In the genomic region with DNA sequence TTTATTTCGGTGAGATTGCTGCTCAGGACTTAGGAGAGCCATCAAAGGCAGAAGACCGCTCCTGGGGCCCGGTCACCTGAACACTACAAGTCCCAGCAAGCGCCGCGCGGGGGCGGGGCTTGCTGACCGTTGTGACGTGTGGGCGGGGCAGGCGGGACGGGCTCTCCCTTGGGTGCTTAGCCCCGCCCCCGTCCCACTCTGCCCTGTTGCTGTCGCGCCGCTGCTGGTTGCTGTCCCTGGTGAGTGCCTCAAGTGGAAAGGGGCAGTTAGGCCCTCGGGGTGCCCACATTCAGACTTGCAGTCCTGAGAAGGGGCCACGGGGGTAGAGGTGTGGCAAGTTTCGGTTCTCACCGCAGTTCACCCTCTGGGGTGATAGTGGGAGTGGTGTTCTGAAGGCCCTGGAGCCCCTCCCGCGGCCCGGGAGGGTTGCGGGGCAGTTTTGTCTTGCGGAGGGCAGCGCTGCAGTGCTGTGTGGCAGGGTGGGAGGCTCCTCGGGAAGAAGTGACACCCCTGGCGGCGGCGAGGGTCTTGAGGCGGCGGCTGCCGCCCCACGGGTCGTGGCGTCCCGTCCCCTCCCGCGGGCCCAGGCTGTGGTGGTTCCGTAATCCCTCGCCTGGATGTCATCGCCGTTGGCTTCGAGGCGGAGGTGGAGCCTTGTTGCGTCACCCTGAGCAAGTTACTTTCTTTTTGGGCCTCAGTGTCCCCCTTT, we compare ENCODE assay signal across 1 cellular context.
TF ChIP-seq lines count a peak whose summit lies in the region.

A gene with protein sequence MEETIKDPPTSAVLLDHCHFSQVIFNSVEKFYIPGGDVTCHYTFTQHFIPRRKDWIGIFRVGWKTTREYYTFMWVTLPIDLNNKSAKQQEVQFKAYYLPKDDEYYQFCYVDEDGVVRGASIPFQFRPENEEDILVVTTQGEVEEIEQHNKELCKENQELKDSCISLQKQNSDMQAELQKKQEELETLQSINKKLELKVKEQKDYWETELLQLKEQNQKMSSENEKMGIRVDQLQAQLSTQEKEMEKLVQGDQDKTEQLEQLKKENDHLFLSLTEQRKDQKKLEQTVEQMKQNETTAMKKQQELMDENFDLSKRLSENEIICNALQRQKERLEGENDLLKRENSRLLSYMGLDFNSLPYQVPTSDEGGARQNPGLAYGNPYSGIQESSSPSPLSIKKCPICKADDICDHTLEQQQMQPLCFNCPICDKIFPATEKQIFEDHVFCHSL (plus strand): TSS at position 196 of the 709 bp plus-strand sequence. CDS start 10,673 bp downstream, outside the sequence.

TF ChIP-seq in HepG2, 621 proteins besides CTCF, POLR2A, EP300 and RAD21 (continued from another document and continues in another):
- TF ChIP-seq, protein P1, sequence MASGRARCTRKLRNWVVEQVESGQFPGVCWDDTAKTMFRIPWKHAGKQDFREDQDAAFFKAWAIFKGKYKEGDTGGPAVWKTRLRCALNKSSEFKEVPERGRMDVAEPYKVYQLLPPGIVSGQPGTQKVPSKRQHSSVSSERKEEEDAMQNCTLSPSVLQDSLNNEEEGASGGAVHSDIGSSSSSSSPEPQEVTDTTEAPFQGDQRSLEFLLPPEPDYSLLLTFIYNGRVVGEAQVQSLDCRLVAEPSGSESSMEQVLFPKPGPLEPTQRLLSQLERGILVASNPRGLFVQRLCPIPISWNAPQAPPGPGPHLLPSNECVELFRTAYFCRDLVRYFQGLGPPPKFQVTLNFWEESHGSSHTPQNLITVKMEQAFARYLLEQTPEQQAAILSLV (CRISPR knock-in tag; IDR thresholded peaks at IDR 0.05; ENCODE audit: borderline replicate concordance), result peak; percentile 45; the same call in 1 of the 2 replicates
- TF ChIP-seq SMARCC2 (IDR thresholded peaks at IDR 0.05), result no peak
- no peak for TF ChIP-seq ZNF746 (CRISPR knock-in tag; IDR thresholded peaks at IDR 0.05)
- TF ChIP-seq, protein P2, sequence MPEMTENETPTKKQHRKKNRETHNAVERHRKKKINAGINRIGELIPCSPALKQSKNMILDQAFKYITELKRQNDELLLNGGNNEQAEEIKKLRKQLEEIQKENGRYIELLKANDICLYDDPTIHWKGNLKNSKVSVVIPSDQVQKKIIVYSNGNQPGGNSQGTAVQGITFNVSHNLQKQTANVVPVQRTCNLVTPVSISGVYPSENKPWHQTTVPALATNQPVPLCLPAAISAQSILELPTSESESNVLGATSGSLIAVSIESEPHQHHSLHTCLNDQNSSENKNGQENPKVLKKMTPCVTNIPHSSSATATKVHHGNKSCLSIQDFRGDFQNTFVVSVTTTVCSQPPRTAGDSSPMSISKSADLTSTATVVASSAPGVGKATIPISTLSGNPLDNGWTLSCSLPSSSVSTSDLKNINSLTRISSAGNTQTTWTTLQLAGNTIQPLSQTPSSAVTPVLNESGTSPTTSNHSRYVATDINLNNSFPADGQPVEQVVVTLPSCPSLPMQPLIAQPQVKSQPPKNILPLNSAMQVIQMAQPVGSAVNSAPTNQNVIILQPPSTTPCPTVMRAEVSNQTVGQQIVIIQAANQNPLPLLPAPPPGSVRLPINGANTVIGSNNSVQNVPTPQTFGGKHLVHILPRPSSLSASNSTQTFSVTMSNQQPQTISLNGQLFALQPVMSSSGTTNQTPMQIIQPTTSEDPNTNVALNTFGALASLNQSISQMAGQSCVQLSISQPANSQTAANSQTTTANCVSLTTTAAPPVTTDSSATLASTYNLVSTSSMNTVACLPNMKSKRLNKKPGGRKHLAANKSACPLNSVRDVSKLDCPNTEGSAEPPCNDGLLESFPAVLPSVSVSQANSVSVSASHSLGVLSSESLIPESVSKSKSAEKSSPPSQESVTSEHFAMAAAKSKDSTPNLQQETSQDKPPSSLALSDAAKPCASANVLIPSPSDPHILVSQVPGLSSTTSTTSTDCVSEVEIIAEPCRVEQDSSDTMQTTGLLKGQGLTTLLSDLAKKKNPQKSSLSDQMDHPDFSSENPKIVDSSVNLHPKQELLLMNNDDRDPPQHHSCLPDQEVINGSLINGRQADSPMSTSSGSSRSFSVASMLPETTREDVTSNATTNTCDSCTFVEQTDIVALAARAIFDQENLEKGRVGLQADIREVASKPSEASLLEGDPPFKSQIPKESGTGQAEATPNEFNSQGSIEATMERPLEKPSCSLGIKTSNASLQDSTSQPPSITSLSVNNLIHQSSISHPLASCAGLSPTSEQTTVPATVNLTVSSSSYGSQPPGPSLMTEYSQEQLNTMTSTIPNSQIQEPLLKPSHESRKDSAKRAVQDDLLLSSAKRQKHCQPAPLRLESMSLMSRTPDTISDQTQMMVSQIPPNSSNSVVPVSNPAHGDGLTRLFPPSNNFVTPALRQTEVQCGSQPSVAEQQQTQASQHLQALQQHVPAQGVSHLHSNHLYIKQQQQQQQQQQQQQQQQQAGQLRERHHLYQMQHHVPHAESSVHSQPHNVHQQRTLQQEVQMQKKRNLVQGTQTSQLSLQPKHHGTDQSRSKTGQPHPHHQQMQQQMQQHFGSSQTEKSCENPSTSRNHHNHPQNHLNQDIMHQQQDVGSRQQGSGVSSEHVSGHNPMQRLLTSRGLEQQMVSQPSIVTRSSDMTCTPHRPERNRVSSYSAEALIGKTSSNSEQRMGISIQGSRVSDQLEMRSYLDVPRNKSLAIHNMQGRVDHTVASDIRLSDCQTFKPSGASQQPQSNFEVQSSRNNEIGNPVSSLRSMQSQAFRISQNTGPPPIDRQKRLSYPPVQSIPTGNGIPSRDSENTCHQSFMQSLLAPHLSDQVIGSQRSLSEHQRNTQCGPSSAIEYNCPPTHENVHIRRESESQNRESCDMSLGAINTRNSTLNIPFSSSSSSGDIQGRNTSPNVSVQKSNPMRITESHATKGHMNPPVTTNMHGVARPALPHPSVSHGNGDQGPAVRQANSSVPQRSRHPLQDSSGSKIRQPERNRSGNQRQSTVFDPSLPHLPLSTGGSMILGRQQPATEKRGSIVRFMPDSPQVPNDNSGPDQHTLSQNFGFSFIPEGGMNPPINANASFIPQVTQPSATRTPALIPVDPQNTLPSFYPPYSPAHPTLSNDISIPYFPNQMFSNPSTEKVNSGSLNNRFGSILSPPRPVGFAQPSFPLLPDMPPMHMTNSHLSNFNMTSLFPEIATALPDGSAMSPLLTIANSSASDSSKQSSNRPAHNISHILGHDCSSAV (CRISPR knock-in tag; IDR thresholded peaks at IDR 0.05; ENCODE audit: borderline replicate concordance), result no peak
- TF ChIP-seq IRF2 (CRISPR knock-in tag; IDR thresholded peaks at IDR 0.05), result peak; percentile 84; the same call in 1 of the 2 replicates
- peak; percentile 93 for TF ChIP-seq SP4 (CRISPR knock-in tag; IDR thresholded peaks at IDR 0.05)
- no peak for TF ChIP-seq SP2 (CRISPR knock-in tag; IDR thresholded peaks at IDR 0.05)
- no peak for TF ChIP-seq SATB2 (CRISPR knock-in tag; IDR thresholded peaks at IDR 0.05)
- peak; percentile 95 for TF ChIP-seq ATF7-NPFF (CRISPR knock-in tag; IDR thresholded peaks at IDR 0.05; ENCODE audit: low read depth)
- no peak for TF ChIP-seq ZNF773 (CRISPR knock-in tag; IDR thresholded peaks at IDR 0.05; ENCODE audit: borderline replicate concordance)
- 0 out of 2 replicates have a peak, but pooled peaks have one; percentile 10 for TF ChIP-seq ESRRA (CRISPR knock-in tag; IDR thresholded peaks at IDR 0.05; ENCODE audit: low read depth)
- TF ChIP-seq MAF1 (CRISPR knock-in tag; IDR thresholded peaks at IDR 0.05; ENCODE audit: borderline replicate concordance), result peak; percentile 26; the same call in 1 of the 2 replicates
- TF ChIP-seq, protein P3, sequence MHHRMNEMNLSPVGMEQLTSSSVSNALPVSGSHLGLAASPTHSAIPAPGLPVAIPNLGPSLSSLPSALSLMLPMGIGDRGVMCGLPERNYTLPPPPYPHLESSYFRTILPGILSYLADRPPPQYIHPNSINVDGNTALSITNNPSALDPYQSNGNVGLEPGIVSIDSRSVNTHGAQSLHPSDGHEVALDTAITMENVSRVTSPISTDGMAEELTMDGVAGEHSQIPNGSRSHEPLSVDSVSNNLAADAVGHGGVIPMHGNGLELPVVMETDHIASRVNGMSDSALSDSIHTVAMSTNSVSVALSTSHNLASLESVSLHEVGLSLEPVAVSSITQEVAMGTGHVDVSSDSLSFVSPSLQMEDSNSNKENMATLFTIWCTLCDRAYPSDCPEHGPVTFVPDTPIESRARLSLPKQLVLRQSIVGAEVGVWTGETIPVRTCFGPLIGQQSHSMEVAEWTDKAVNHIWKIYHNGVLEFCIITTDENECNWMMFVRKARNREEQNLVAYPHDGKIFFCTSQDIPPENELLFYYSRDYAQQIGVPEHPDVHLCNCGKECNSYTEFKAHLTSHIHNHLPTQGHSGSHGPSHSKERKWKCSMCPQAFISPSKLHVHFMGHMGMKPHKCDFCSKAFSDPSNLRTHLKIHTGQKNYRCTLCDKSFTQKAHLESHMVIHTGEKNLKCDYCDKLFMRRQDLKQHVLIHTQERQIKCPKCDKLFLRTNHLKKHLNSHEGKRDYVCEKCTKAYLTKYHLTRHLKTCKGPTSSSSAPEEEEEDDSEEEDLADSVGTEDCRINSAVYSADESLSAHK (CRISPR knock-in tag; IDR thresholded peaks at IDR 0.05; ENCODE audit: borderline replicate concordance), result no peak
- TF ChIP-seq EHMT2 (IDR thresholded peaks at IDR 0.05; ENCODE audit: borderline replicate concordance, low read depth, low read length), result no peak
- peak; percentile 93 for TF ChIP-seq GZF1 (CRISPR knock-in tag; IDR thresholded peaks at IDR 0.05)
- peak; percentile 65 for TF ChIP-seq XRCC5 (optimal IDR thresholded peaks at IDR 0.05; ENCODE audit: low read length)
- TF ChIP-seq ZNF549 (CRISPR knock-in tag; IDR thresholded peaks at IDR 0.05), result no peak
- peak; percentile 67; the same call in 1 of the 2 replicates for TF ChIP-seq ZNF430 (CRISPR knock-in tag; IDR thresholded peaks at IDR 0.05)
- TF ChIP-seq ZNF709 (CRISPR knock-in tag; IDR thresholded peaks at IDR 0.05), result no peak
- TF ChIP-seq HNF4G (IDR thresholded peaks at IDR 0.05; ENCODE audit: borderline replicate concordance, low read depth, low read length), result no peak; the same call in 1 of the 2 replicates
- TF ChIP-seq HNF4G (CRISPR knock-in tag; IDR thresholded peaks at IDR 0.05; ENCODE audit: borderline replicate concordance, low read depth), result peak; percentile 28; the same call in 1 of the 2 replicates
- TF ChIP-seq PPARG (CRISPR knock-in tag; conservative IDR thresholded peaks at IDR 0.05), result no peak
- TF ChIP-seq ZNF572 (CRISPR knock-in tag; IDR thresholded peaks at IDR 0.05), result peak; percentile 84
- TF ChIP-seq ZNF264 (CRISPR knock-in tag; IDR thresholded peaks at IDR 0.05), result 0 out of 2 replicates have a peak, but pooled peaks have one; percentile 61
- peak; percentile 87 for TF ChIP-seq CREM (IDR thresholded peaks at IDR 0.05)
- TF ChIP-seq CREM (CRISPR knock-in tag; IDR thresholded peaks at IDR 0.05), result no peak
- no peak for TF ChIP-seq EEA1 (CRISPR knock-in tag; IDR thresholded peaks at IDR 0.05; ENCODE audit: borderline replicate concordance)
- peak; percentile 95 for TF ChIP-seq ZNF501 (CRISPR knock-in tag; IDR thresholded peaks at IDR 0.05)
- peak; percentile 58; the same call in 1 of the 2 replicates for TF ChIP-seq ZNF44 (CRISPR knock-in tag; IDR thresholded peaks at IDR 0.05)
- TF ChIP-seq PHB2 (IDR thresholded peaks at IDR 0.05; ENCODE audit: partially characterized antibody), result no peak
- peak; percentile 86; the same call in 1 of the 2 replicates for TF ChIP-seq ZBTB42 (CRISPR knock-in tag; IDR thresholded peaks at IDR 0.05)
- TF ChIP-seq, protein P4, sequence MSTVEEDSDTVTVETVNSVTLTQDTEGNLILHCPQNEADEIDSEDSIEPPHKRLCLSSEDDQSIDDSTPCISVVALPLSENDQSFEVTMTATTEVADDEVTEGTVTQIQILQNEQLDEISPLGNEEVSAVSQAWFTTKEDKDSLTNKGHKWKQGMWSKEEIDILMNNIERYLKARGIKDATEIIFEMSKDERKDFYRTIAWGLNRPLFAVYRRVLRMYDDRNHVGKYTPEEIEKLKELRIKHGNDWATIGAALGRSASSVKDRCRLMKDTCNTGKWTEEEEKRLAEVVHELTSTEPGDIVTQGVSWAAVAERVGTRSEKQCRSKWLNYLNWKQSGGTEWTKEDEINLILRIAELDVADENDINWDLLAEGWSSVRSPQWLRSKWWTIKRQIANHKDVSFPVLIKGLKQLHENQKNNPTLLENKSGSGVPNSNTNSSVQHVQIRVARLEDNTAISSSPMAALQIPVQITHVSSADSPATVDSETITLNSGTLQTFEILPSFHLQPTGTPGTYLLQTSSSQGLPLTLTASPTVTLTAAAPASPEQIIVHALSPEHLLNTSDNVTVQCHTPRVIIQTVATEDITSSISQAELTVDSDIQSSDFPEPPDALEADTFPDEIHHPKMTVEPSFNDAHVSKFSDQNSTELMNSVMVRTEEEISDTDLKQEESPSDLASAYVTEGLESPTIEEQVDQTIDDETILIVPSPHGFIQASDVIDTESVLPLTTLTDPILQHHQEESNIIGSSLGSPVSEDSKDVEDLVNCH (CRISPR knock-in tag; IDR thresholded peaks at IDR 0.05), result 0 out of 2 replicates have a peak, but pooled peaks have one; percentile 67
- TF ChIP-seq MIER2 (CRISPR knock-in tag; IDR thresholded peaks at IDR 0.05), result no peak; the same call in 1 of the 2 replicates
- TF ChIP-seq, protein P5, sequence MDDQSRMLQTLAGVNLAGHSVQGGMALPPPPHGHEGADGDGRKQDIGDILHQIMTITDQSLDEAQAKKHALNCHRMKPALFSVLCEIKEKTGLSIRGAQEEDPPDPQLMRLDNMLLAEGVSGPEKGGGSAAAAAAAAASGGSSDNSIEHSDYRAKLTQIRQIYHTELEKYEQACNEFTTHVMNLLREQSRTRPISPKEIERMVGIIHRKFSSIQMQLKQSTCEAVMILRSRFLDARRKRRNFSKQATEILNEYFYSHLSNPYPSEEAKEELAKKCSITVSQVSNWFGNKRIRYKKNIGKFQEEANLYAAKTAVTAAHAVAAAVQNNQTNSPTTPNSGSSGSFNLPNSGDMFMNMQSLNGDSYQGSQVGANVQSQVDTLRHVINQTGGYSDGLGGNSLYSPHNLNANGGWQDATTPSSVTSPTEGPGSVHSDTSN (CRISPR knock-in tag; IDR thresholded peaks at IDR 0.05; ENCODE audit: borderline replicate concordance), result no peak
- TF ChIP-seq ZZZ3 (CRISPR knock-in tag; IDR thresholded peaks at IDR 0.05; ENCODE audit: borderline replicate concordance), result peak; percentile 28; the same call in 1 of the 2 replicates
- no peak for TF ChIP-seq ZSCAN12 (CRISPR knock-in tag; IDR thresholded peaks at IDR 0.05)
- no peak for TF ChIP-seq CBX5 (CRISPR knock-in tag; IDR thresholded peaks at IDR 0.05; ENCODE audit: borderline replicate concordance)
- no peak for TF ChIP-seq SRF (IDR thresholded peaks at IDR 0.05; ENCODE audit: low read depth, low read length)
- TF ChIP-seq ZNF329 (CRISPR knock-in tag; IDR thresholded peaks at IDR 0.05; ENCODE audit: low read depth), result no peak
- TF ChIP-seq ZFP36L2 (CRISPR knock-in tag; IDR thresholded peaks at IDR 0.05), result no peak
- peak; percentile 72 for TF ChIP-seq KLF6 (CRISPR knock-in tag; IDR thresholded peaks at IDR 0.05)
- TF ChIP-seq, protein P6, sequence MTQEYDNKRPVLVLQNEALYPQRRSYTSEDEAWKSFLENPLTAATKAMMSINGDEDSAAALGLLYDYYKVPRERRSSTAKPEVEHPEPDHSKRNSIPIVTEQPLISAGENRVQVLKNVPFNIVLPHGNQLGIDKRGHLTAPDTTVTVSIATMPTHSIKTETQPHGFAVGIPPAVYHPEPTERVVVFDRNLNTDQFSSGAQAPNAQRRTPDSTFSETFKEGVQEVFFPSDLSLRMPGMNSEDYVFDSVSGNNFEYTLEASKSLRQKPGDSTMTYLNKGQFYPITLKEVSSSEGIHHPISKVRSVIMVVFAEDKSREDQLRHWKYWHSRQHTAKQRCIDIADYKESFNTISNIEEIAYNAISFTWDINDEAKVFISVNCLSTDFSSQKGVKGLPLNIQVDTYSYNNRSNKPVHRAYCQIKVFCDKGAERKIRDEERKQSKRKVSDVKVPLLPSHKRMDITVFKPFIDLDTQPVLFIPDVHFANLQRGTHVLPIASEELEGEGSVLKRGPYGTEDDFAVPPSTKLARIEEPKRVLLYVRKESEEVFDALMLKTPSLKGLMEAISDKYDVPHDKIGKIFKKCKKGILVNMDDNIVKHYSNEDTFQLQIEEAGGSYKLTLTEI (CRISPR knock-in tag; conservative IDR thresholded peaks at IDR 0.05), result no peak
